8 cellular contexts compared by ENCODE assay signal in the genomic region with DNA sequence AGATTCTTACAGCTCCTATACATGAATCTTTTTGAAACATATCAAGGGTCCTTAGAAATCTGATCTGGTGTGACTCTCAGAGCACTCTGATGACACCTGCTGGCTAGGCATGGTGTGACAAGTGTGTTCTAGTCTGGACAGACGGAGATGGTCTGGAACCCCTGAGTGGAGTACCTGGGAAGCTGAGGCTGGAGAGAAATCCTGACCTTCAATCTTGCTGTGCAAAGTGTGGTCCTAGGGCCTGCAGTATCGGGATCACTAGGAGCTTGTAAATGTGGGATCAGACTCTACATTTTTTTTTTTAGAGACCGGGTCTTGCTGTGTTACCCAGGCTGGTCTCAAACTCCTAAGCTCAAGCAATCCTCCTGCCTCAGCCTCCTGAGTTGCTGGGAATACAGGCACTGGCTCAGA.
DNase-seq lines count a peak whose midpoint lies in the region; ATAC-seq and TF ChIP-seq lines count a peak whose summit lies in the region.

No MANE protein-coding gene starts in this region.

- H3K9me3 ChIP-seq in Peyer's patch: no peaks in the 10 kb centered on the region
- H3K9me3 ChIP-seq in thyroid gland: no peaks in the 10 kb centered on the region

- H3K36me3 ChIP-seq in Peyer's patch (no peaks in the 10 kb centered on the region), thyroid gland (no peaks in the 10 kb centered on the region)

- H3K4me1 ChIP-seq in Peyer's patch (no peaks in the 10 kb centered on the region), thyroid gland (no peaks in the 10 kb centered on the region)

- TF ChIP-seq CTCF in Peyer's patch (IDR thresholded peaks at IDR 0.05): peak; percentile 45 to 72 (median 68)
- peak; percentile 96 for TF ChIP-seq CTCF in fibroblast of pulmonary artery (IDR thresholded peaks at IDR 0.05; ENCODE audit: low read length, missing control alignments)
- TF ChIP-seq CTCF in omental fat pad (IDR thresholded peaks at IDR 0.05): peak in 1 of 3 donors; percentile 39
- peak; percentile 45 to 75 (median 63) for TF ChIP-seq CTCF in thyroid gland (IDR thresholded peaks at IDR 0.05)

- ATAC-seq in GM18517 (IDR thresholded peaks at IDR 0.05; ENCODE audit: unreplicated experiment) (peak; percentile 81), omental fat pad (ENCODE audit: low FRiP score) (no peak)

- TF ChIP-seq RAD21 in Ishikawa (IDR thresholded peaks at IDR 0.05; ENCODE audit: low read depth): peak; percentile 91

- intact Hi-C loops in thyroid gland (cut with DNase I): loop anchor here (5.0 kb wide), 1 partner anchor 384 kb away; no protein-coding TSS in a partner anchor

- TF ChIP-seq POLR2A in Peyer's patch (IDR thresholded peaks at IDR 0.05): no peak
- TF ChIP-seq POLR2A in thyroid gland (IDR thresholded peaks at IDR 0.05): no peak

- no peak overlapping the region for H3K4me3 ChIP-seq in Peyer's patch
- H3K4me3 ChIP-seq in fibroblast of pulmonary artery (replicated peaks; ENCODE audit: low read depth, low read length): no peak overlapping the region
- no peak overlapping the region for H3K4me3 ChIP-seq in thyroid gland (replicated peaks in 1 of 3)

- DNase-seq in AG08395 (ENCODE audit: low spot score): peak; percentile 68
- DNase-seq in Peyer's patch: peak; percentile 59 to 86 (median 62)
- DNase-seq in activated T-cell treated with anti-CD3 and anti-CD28 coated beads, Interleukin-2, amount 50 U/mL, for 48 hours: peak; percentile 86
- DNase-seq in fibroblast of pulmonary artery (ENCODE audit: low read depth): peak; percentile 81
- DNase-seq in omental fat pad (ENCODE audit: low spot score): peak; percentile 71
- peak; percentile 68 to 71 for DNase-seq in thyroid gland

- no peak for TF ChIP-seq EP300 in Ishikawa (IDR thresholded peaks at IDR 0.05; ENCODE audit: borderline replicate concordance)

- H3K27ac ChIP-seq in Peyer's patch: no peak overlapping the region
- no peak overlapping the region for H3K27ac ChIP-seq in thyroid gland

- H3K27me3 ChIP-seq in Peyer's patch (no peaks in the 10 kb centered on the region), thyroid gland (no peaks in the 10 kb centered on the region)

- WGBS in thyroid gland, 2 donors: 35 to 44% methylated on average over 3 of the region's 3 CpGs

TF ChIP-seq in Ishikawa, 13 proteins besides CTCF, POLR2A, EP300 and RAD21:
- TF ChIP-seq EGR1 (IDR thresholded peaks at IDR 0.05) (no peak), CREB1 (IDR thresholded peaks at IDR 0.05; ENCODE audit: low read depth) (no peak), ZBTB7A (IDR thresholded peaks at IDR 0.05; ENCODE audit: low read depth) (no peak), TCF12 (IDR thresholded peaks at IDR 0.05; ENCODE audit: low read depth) (no peak), CEBPB (IDR thresholded peaks at IDR 0.05) (no peak), TAF1 (IDR thresholded peaks at IDR 0.05; ENCODE audit: low read depth) (no peak), TEAD4 (IDR thresholded peaks at IDR 0.05) (no peak), NFIC (IDR thresholded peaks at IDR 0.05) (no peak), FOXM1 (IDR thresholded peaks at IDR 0.05; ENCODE audit: borderline replicate concordance, low read depth) (no peak), YY1 (IDR thresholded peaks at IDR 0.05; ENCODE audit: low read depth) (no peak)
- TF ChIP-seq, protein P1, sequence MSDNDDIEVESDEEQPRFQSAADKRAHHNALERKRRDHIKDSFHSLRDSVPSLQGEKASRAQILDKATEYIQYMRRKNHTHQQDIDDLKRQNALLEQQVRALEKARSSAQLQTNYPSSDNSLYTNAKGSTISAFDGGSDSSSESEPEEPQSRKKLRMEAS (IDR thresholded peaks at IDR 0.05): no peak
- TF ChIP-seq, protein P2, sequence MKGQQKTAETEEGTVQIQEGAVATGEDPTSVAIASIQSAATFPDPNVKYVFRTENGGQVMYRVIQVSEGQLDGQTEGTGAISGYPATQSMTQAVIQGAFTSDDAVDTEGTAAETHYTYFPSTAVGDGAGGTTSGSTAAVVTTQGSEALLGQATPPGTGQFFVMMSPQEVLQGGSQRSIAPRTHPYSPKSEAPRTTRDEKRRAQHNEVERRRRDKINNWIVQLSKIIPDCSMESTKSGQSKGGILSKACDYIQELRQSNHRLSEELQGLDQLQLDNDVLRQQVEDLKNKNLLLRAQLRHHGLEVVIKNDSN (IDR thresholded peaks at IDR 0.05): no peak
- TF ChIP-seq, protein P3, sequence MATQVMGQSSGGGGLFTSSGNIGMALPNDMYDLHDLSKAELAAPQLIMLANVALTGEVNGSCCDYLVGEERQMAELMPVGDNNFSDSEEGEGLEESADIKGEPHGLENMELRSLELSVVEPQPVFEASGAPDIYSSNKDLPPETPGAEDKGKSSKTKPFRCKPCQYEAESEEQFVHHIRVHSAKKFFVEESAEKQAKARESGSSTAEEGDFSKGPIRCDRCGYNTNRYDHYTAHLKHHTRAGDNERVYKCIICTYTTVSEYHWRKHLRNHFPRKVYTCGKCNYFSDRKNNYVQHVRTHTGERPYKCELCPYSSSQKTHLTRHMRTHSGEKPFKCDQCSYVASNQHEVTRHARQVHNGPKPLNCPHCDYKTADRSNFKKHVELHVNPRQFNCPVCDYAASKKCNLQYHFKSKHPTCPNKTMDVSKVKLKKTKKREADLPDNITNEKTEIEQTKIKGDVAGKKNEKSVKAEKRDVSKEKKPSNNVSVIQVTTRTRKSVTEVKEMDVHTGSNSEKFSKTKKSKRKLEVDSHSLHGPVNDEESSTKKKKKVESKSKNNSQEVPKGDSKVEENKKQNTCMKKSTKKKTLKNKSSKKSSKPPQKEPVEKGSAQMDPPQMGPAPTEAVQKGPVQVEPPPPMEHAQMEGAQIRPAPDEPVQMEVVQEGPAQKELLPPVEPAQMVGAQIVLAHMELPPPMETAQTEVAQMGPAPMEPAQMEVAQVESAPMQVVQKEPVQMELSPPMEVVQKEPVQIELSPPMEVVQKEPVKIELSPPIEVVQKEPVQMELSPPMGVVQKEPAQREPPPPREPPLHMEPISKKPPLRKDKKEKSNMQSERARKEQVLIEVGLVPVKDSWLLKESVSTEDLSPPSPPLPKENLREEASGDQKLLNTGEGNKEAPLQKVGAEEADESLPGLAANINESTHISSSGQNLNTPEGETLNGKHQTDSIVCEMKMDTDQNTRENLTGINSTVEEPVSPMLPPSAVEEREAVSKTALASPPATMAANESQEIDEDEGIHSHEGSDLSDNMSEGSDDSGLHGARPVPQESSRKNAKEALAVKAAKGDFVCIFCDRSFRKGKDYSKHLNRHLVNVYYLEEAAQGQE (IDR thresholded peaks at IDR 0.05; ENCODE audit: low read depth): no peak
